11 cellular contexts compared by ENCODE assay signal in genomic region chr3:42300013-42300412, GRCh38. TPM values are rescaled to one million over a fixed set of nuclear protein-coding genes. Genes with fewer than 3 reads are reported as not detected.
A peak's percentile ranks its signal among the peaks of the same experiment; 100 is the strongest.
DNase-seq lines count a peak whose midpoint lies in the region; ATAC-seq and FAIRE-seq lines count a peak whose summit lies in the region.
"Had no signal": no experiment of that assay in that cellular context is flagged by ENCODE, and none has a peak within 500 bp of the region (broad histone marks: within the 10 kb centered on the region; RNA-seq: fewer than 3 reads in every experiment).

No MANE protein-coding gene starts in this region.

- 6 to 22% (median 19%) methylated on average over 3 of the region's 3 CpGs for WGBS in small intestine, 3 donors

- H3K36me3 ChIP-seq in small intestine (ENCODE audit: control insufficient read depth in 2 of 2, insufficient read depth in 2 of 2, low read length in 2 of 2) = no peaks in the 10 kb centered on the region

- FAIRE-seq in small intestine (lab: Jason Lieb, UNC) = no peak
- FAIRE-seq: A204.1 had no signal

- H3K4me3 ChIP-seq in small intestine (ENCODE audit: low read depth in 1 of 2, low read length in 2 of 2) = no peak overlapping the region

- no peaks in the 10 kb centered on the region for H3K4me1 ChIP-seq in small intestine (ENCODE audit: control insufficient read depth in 2 of 2, insufficient read depth in 1 of 2, low read depth in 1 of 2, low read length in 1 of 2)

- H3K9me3 ChIP-seq in small intestine (ENCODE audit: control insufficient read depth, low read depth) = no peaks in the 10 kb centered on the region

- no peak for ATAC-seq in GM18511 (IDR thresholded peaks at IDR 0.05; ENCODE audit: unreplicated experiment)
- ATAC-seq in GM21786 (IDR thresholded peaks at IDR 0.05; ENCODE audit: unreplicated experiment) = no peak
- ATAC-seq: activated CD4-positive, CD25-positive, alpha-beta regulatory T cell treated with anti-CD3 and anti-CD28 coated beads, Interleukin-2, amount 50 U/mL, for 24 hours; left ventricle myocardium superior had no signal

- H3K27me3 ChIP-seq in small intestine (ENCODE audit: control insufficient read depth in 2 of 2, insufficient read depth in 2 of 2, low read length in 2 of 2) = no peaks in the 10 kb centered on the region

- DNase-seq in DMS53 (lab: John Stamatoyannopoulos, UW) (peak; percentile 0), DMS53 treated with DMSO at 0.1 percent for 48 hours (lab: John Stamatoyannopoulos, UW; ENCODE audit: unreplicated experiment) (no peak), OCI-M1 (lab: John Stamatoyannopoulos, UW) (peak; percentile 37), fibroblast of gingiva (ENCODE audit: low read depth) (peak; percentile 10), small intestine (peak; percentile 24)
- DNase-seq in central memory CD4-positive, alpha-beta T cell = no peak
- DNase-seq: left ventricle myocardium superior had no signal

- no peak overlapping the region for H3K27ac ChIP-seq in small intestine (ENCODE audit: low read depth in 1 of 2, low read length in 1 of 2)

RNA-seq across cellular contexts. Expression of gene CCK, which starts 34.0 kb away (rescaled TPM):
- polyA plus RNA-seq in small intestine = 10 to 100 TPM; 13.8 to 44.9 (median 32.0) TPM

Comparison
In these comparisons a context has a peak if more than half of its experiments do, and no peak if none do; other contexts are left out.
1. DNase-seq: peak in DMS53 (single experiment), OCI-M1 (single experiment), fibroblast of gingiva (single experiment) and small intestine (single experiment); none in DMS53 treated with DMSO at 0.1 percent for 48 hours (single experiment) and central memory CD4-positive, alpha-beta T cell (single experiment).